14 cellular contexts compared by ENCODE assay signal in genomic region chr12:42128327-42128726, GRCh38. TPM values are rescaled to one million over a fixed set of nuclear protein-coding genes. Genes with fewer than 3 reads are reported as not detected.
DNase-seq lines count a peak whose midpoint lies in the region; ATAC-seq and TF ChIP-seq lines count a peak whose summit lies in the region.
"Had no signal": no experiment of that assay in that cellular context is flagged by ENCODE, and none has a peak within 500 bp of the region (broad histone marks: within the 10 kb centered on the region; RNA-seq: fewer than 3 reads in every experiment).

No MANE protein-coding gene starts in this region.

- H2AFZ ChIP-seq in mesenchymal stem cell (ENCODE audit: low read depth, low read length) = no peak overlapping the region

- H4K91ac ChIP-seq in mesenchymal stem cell (ENCODE audit: low read length) = no peak overlapping the region

- no peak overlapping the region for H3K9ac ChIP-seq in mesenchymal stem cell (ENCODE audit: low read length)

- ATAC-seq in HG02870 (IDR thresholded peaks at IDR 0.05; ENCODE audit: unreplicated experiment) = peak; percentile 46
- no peak for ATAC-seq in upper lobe of right lung
- ATAC-seq: gastrocnemius medialis had no signal

- no peak overlapping the region for H3K14ac ChIP-seq in mesenchymal stem cell (ENCODE audit: low read length in 2 of 2)

- no peak overlapping the region for H2AK5ac ChIP-seq in mesenchymal stem cell (ENCODE audit: low read length, severe bottlenecking)

- intact Hi-C loops in tibial artery (cut with DNase I; ENCODE audit: low total_unique reads) (loop anchor here (5.0 kb wide), 1 partner anchor 204 kb away; no protein-coding TSS in a partner anchor), upper lobe of right lung (cut with DNase I) (no loop called here)

- H3K4me1 ChIP-seq in mesenchymal stem cell (ENCODE audit: control insufficient read depth, insufficient read depth, low read depth, low read length) (peaks cover 4% of the 10 kb centered on the region), tibial artery (peaks cover 0 to 20% (median 10%) of the 10 kb centered on the region in 4 donors), upper lobe of right lung (peaks cover 6% of the 10 kb centered on the region)

- H3K23ac ChIP-seq in mesenchymal stem cell (ENCODE audit: low read length in 2 of 2) = no peak overlapping the region

- no peak overlapping the region for H3K18ac ChIP-seq in mesenchymal stem cell (ENCODE audit: low read depth in 1 of 2, low read length in 2 of 2)

- in situ Hi-C loops in brain microvascular endothelial cell (cut with HindIII; ENCODE audit: low pct_ligation_motif_present, low sequenced_read_pairs) = no loop called here

- peaks cover 6% of the 10 kb centered on the region for H3K79me1 ChIP-seq in mesenchymal stem cell (replicated peaks; ENCODE audit: low read length, poor library complexity, severe bottlenecking)

- no peak overlapping the region for H3K27ac ChIP-seq in brain microvascular endothelial cell
- no peak overlapping the region for H3K27ac ChIP-seq in mesenchymal stem cell (ENCODE audit: low read length, poor library complexity, severe bottlenecking)
- no peak overlapping the region for H3K27ac ChIP-seq in tibial artery
- H3K27ac ChIP-seq in upper lobe of right lung = no peak overlapping the region
- H3K27ac ChIP-seq: BLaER1 treated with 17β-estradiol and CSF1 and Interleukin-3, amounts not matched to agents 10 nM and 100 nM; gastrocnemius medialis had no signal

- H4K8ac ChIP-seq in mesenchymal stem cell (ENCODE audit: low read length) = no peak overlapping the region

- TF ChIP-seq CTCF in brain microvascular endothelial cell (IDR thresholded peaks at IDR 0.05; ENCODE audit: low read depth, low read length, missing control alignments) = no peak
- no peak for TF ChIP-seq CTCF in tibial artery (IDR thresholded peaks at IDR 0.05)
- TF ChIP-seq CTCF in upper lobe of right lung (IDR thresholded peaks at IDR 0.05) = no peak

- H3K27me3 ChIP-seq in brain microvascular endothelial cell (replicated peaks) (no peaks in the 10 kb centered on the region), mesenchymal stem cell (ENCODE audit: control insufficient read depth in 1 of 2, insufficient read depth in 1 of 2, low read length in 2 of 2) (no peaks in the 10 kb centered on the region), tibial artery (no peaks in the 10 kb centered on the region), upper lobe of right lung (no peaks in the 10 kb centered on the region)
- H3K27me3 ChIP-seq: BLaER1 treated with 17β-estradiol and CSF1 and Interleukin-3, amounts not matched to agents 10 nM and 100 nM; gastrocnemius medialis had no signal

- H3K9me3 ChIP-seq in mesenchymal stem cell (ENCODE audit: control insufficient read depth, low read length) (no peaks in the 10 kb centered on the region), tibial artery (no peaks in the 10 kb centered on the region), upper lobe of right lung (no peaks in the 10 kb centered on the region)
- H3K9me3 ChIP-seq: BLaER1 treated with 17β-estradiol and CSF1 and Interleukin-3, amounts not matched to agents 10 nM and 100 nM; gastrocnemius medialis had no signal

- no peak overlapping the region for H2BK5ac ChIP-seq in mesenchymal stem cell (ENCODE audit: low read depth, low read length, poor library complexity, severe bottlenecking)

- no peak overlapping the region for H2BK15ac ChIP-seq in mesenchymal stem cell (ENCODE audit: low read depth, poor library complexity, severe bottlenecking)

- WGBS in mesenchymal stem cell = 14% methylated on average over 1 of the region's 3 CpGs

- peak; percentile 44 for DNase-seq in EH (ENCODE audit: low read depth)
- DNase-seq in brain microvascular endothelial cell = peak; percentile 6
- DNase-seq in mesenchymal stem cell = peak; percentile 31
- no peak for DNase-seq in tibial artery
- no peak for DNase-seq in stimulated activated CD4-positive, alpha-beta T cell treated with anti-CD3 and anti-CD28 coated beads, Interleukin-4, amount 100 ng/mL, for 1 hour
- DNase-seq in upper lobe of right lung = no peak
- DNase-seq: activated naive CD8-positive, alpha-beta T cell treated with anti-CD3 and anti-CD28 coated beads, Interleukin-2, amount 10 ng/mL, durations not matched to agents 7 days and 5 days; DMS153; gastrocnemius medialis; H7; stimulated activated CD4-positive, alpha-beta T cell treated with anti-CD3 and anti-CD28 coated beads, Interleukin-15, amount 100 ng/mL, for 24 hours; substantia nigra had no signal

- H3K36me3 ChIP-seq in brain microvascular endothelial cell (replicated peaks) = no peaks in the 10 kb centered on the region
- no peaks in the 10 kb centered on the region for H3K36me3 ChIP-seq in mesenchymal stem cell (ENCODE audit: control insufficient read depth in 1 of 2, insufficient read depth in 2 of 2, low read depth in 1 of 2, low read length in 2 of 2)
- no peaks in the 10 kb centered on the region for H3K36me3 ChIP-seq in tibial artery
- no peaks in the 10 kb centered on the region for H3K36me3 ChIP-seq in upper lobe of right lung
- H3K36me3 ChIP-seq: gastrocnemius medialis had no signal

- no peak overlapping the region for H3K4me2 ChIP-seq in mesenchymal stem cell (ENCODE audit: low read length, poor library complexity, severe bottlenecking)
- H3K4me2 ChIP-seq: BLaER1 treated with 17β-estradiol and CSF1 and Interleukin-3, amounts not matched to agents 10 nM and 100 nM had no signal

- no peak overlapping the region for H2BK12ac ChIP-seq in mesenchymal stem cell (ENCODE audit: low read length in 2 of 2)

- H3K4ac ChIP-seq in mesenchymal stem cell (ENCODE audit: low read depth in 1 of 2, low read length in 2 of 2) = no peak overlapping the region

- H2BK120ac ChIP-seq in mesenchymal stem cell (ENCODE audit: low read depth, low read length) = no peak overlapping the region

- H3K4me3 ChIP-seq in brain microvascular endothelial cell (ENCODE audit: low read depth, low read length) = no peak overlapping the region
- H3K4me3 ChIP-seq in mesenchymal stem cell (ENCODE audit: insufficient read depth in 1 of 2, low read depth in 1 of 2, low read length in 2 of 2) = no peak overlapping the region
- H3K4me3 ChIP-seq in tibial artery = no peak overlapping the region
- H3K4me3 ChIP-seq in upper lobe of right lung = no peak overlapping the region
- H3K4me3 ChIP-seq: BLaER1 treated with 17β-estradiol and CSF1 and Interleukin-3, amounts not matched to agents 10 nM and 100 nM; gastrocnemius medialis had no signal

RNA-seq across cellular contexts. Expression of gene GXYLT1, which starts 16.3 kb away (rescaled TPM):
- polyA plus RNA-seq in mesenchymal stem cell (2013, experiment 1 of 2) = 12.0 TPM
- polyA plus RNA-seq in mesenchymal stem cell (2013, experiment 2 of 2) = 13.0 TPM
- total RNA-seq in upper lobe of right lung = 15.7 TPM

Comparison
In these comparisons a context has a peak if more than half of its experiments do, and no peak if none do; other contexts are left out.
1. DNase-seq: peak in EH (single experiment), brain microvascular endothelial cell (single experiment) and mesenchymal stem cell (single experiment); none in tibial artery (0 of 2), stimulated activated CD4-positive, alpha-beta T cell treated with anti-CD3 and anti-CD28 coated beads, Interleukin-4, amount 100 ng/mL, for 1 hour (single experiment) and upper lobe of right lung (single experiment).